In genomic region chr2:226423498-226423960, GRCh38 we compare ENCODE assay signal across 8 cellular contexts.
DNase-seq lines count a peak whose midpoint lies in the region; ATAC-seq, FAIRE-seq and TF ChIP-seq lines count a peak whose summit lies in the region.

No MANE protein-coding gene starts in this region.

- ATAC-seq in GM18505 (IDR thresholded peaks at IDR 0.05; ENCODE audit: unreplicated experiment) (peak; percentile 89), HG02884 (IDR thresholded peaks at IDR 0.05; ENCODE audit: unreplicated experiment) (peak; percentile 94)

- CTCF ChIA-PET in activated naive CD4-positive, alpha-beta T cell treated with anti-CD3 and anti-CD28 coated beads, Interleukin-2, amount 10 ng/mL, durations not matched to agents 7 days and 5 days (lab: Charles Lee), result interaction anchor here (0.5 to 0.9 kb wide), 2 partner anchors 373 to 376 kb away, joined by 3 read pairs; partner anchors contain the start of gene IRS1

- no peak overlapping the region for H3K4me3 ChIP-seq in small intestine (ENCODE audit: low read depth in 1 of 2, low read length in 2 of 2)

- no peak overlapping the region for H3K27ac ChIP-seq in small intestine (ENCODE audit: low read depth in 1 of 2, low read length in 1 of 2)

- no peak for FAIRE-seq in small intestine (lab: Jason Lieb, UNC)

- H3K36me3 Mint-ChIP-seq in activated naive CD4-positive, alpha-beta T cell treated with anti-CD3 and anti-CD28 coated beads, Interleukin-2, amount 10 ng/mL, durations not matched to agents 7 days and 5 days, result no peaks in the 10 kb centered on the region
- H3K36me3 Mint-ChIP-seq in stimulated activated naive CD8-positive, alpha-beta T cell treated with anti-CD3 and anti-CD28 coated beads, Interleukin-15, Interleukin-2, amounts not matched to agents 100 ng/mL and 50 ng/mL, for 24 hours (ENCODE audit: low read depth), result no peaks in the 10 kb centered on the region

- H3K36me3 ChIP-seq in small intestine (ENCODE audit: control insufficient read depth in 2 of 2, insufficient read depth in 2 of 2, low read length in 2 of 2), result no peaks in the 10 kb centered on the region

- H3K27me3 ChIP-seq in small intestine (ENCODE audit: control insufficient read depth in 2 of 2, insufficient read depth in 2 of 2, low read length in 2 of 2), result no peaks in the 10 kb centered on the region

- H3K4me1 Mint-ChIP-seq in activated naive CD4-positive, alpha-beta T cell treated with anti-CD3 and anti-CD28 coated beads, Interleukin-2, amount 10 ng/mL, durations not matched to agents 7 days and 5 days, result peaks cover 27% of the 10 kb centered on the region
- H3K4me1 Mint-ChIP-seq in stimulated activated naive CD8-positive, alpha-beta T cell treated with anti-CD3 and anti-CD28 coated beads, Interleukin-15, Interleukin-2, amounts not matched to agents 100 ng/mL and 50 ng/mL, for 24 hours (ENCODE audit: low read depth), result peaks cover 22% of the 10 kb centered on the region

- peak overlapping the region; percentile 47 for H3K27ac Mint-ChIP-seq in activated naive CD4-positive, alpha-beta T cell treated with anti-CD3 and anti-CD28 coated beads, Interleukin-2, amount 10 ng/mL, durations not matched to agents 7 days and 5 days
- peak overlapping the region; percentile 5 for H3K27ac Mint-ChIP-seq in stimulated activated naive CD8-positive, alpha-beta T cell treated with anti-CD3 and anti-CD28 coated beads, Interleukin-15, Interleukin-2, amounts not matched to agents 100 ng/mL and 50 ng/mL, for 24 hours

- no peaks in the 10 kb centered on the region for H3K4me1 ChIP-seq in small intestine (ENCODE audit: control insufficient read depth in 2 of 2, insufficient read depth in 1 of 2, low read depth in 1 of 2, low read length in 1 of 2)

- H3K9me3 ChIP-seq in small intestine (ENCODE audit: control insufficient read depth, low read depth), result no peaks in the 10 kb centered on the region

- 42 to 66% (median 59%) methylated on average over 7 of the region's 7 CpGs for WGBS in small intestine, 3 donors

- peaks cover 13% of the 10 kb centered on the region for H3K27me3 Mint-ChIP-seq in activated naive CD4-positive, alpha-beta T cell treated with anti-CD3 and anti-CD28 coated beads, Interleukin-2, amount 10 ng/mL, durations not matched to agents 7 days and 5 days
- peaks cover 17% of the 10 kb centered on the region for H3K27me3 Mint-ChIP-seq in stimulated activated naive CD8-positive, alpha-beta T cell treated with anti-CD3 and anti-CD28 coated beads, Interleukin-15, Interleukin-2, amounts not matched to agents 100 ng/mL and 50 ng/mL, for 24 hours

- DNase-seq in SIG-M5 (lab: John Stamatoyannopoulos, UW) (peak; percentile 91), myocyte (ENCODE audit: low read depth) (peak; percentile 32), small intestine (no peak), NCI-H146 treated with DMSO at 0.1 percent for 48 hours (lab: John Stamatoyannopoulos, UW; ENCODE audit: unreplicated experiment) (no peak)
- peak; percentile 73 for DNase-seq in activated naive CD4-positive, alpha-beta T cell treated with anti-CD3 and anti-CD28 coated beads, Interleukin-2, amount 10 ng/mL, durations not matched to agents 7 days and 5 days

- no peak for TF ChIP-seq POLR2A in GM18505 (IDR thresholded peaks at IDR 0.05; ENCODE audit: borderline replicate concordance, extremely low read depth, insufficient read depth, insufficient read length)

- H3K4me3 Mint-ChIP-seq in activated naive CD4-positive, alpha-beta T cell treated with anti-CD3 and anti-CD28 coated beads, Interleukin-2, amount 10 ng/mL, durations not matched to agents 7 days and 5 days, result peak overlapping the region; percentile 53
- H3K4me3 Mint-ChIP-seq in stimulated activated naive CD8-positive, alpha-beta T cell treated with anti-CD3 and anti-CD28 coated beads, Interleukin-15, Interleukin-2, amounts not matched to agents 100 ng/mL and 50 ng/mL, for 24 hours, result peak overlapping the region; percentile 25

- no peaks in the 10 kb centered on the region for H3K9me3 Mint-ChIP-seq in activated naive CD4-positive, alpha-beta T cell treated with anti-CD3 and anti-CD28 coated beads, Interleukin-2, amount 10 ng/mL, durations not matched to agents 7 days and 5 days
- no peaks in the 10 kb centered on the region for H3K9me3 Mint-ChIP-seq in stimulated activated naive CD8-positive, alpha-beta T cell treated with anti-CD3 and anti-CD28 coated beads, Interleukin-15, Interleukin-2, amounts not matched to agents 100 ng/mL and 50 ng/mL, for 24 hours

Comparison
In these comparisons a context has a peak if more than half of its experiments do, and no peak if none do; other contexts are left out.
1. DNase-seq: peak in SIG-M5 (single experiment), activated naive CD4-positive, alpha-beta T cell treated with anti-CD3 and anti-CD28 coated beads, Interleukin-2, amount 10 ng/mL, durations not matched to agents 7 days and 5 days (single experiment) and myocyte (single experiment); none in small intestine (single experiment) and NCI-H146 treated with DMSO at 0.1 percent for 48 hours (single experiment).